ENCODE assay signal across 19 cellular contexts in genomic region chr11:78344114-78344513, GRCh38.
DNase-seq lines count a peak whose midpoint lies in the region; ATAC-seq, FAIRE-seq and TF ChIP-seq lines count a peak whose summit lies in the region.
"Had no signal": no experiment of that assay in that cellular context is flagged by ENCODE, and none has a peak within 500 bp of the region (broad histone marks: within the 10 kb centered on the region; RNA-seq: fewer than 3 reads in every experiment).

No MANE protein-coding gene starts in this region.

- H3K79me2 ChIP-seq in mammary epithelial cell (ENCODE audit: insufficient read depth, low read length) (no peaks in the 10 kb centered on the region), PC-3 (ENCODE audit: low read length) (no peaks in the 10 kb centered on the region; the same call in 1 of the 2 replicates)

- dilution Hi-C loops in mammary epithelial cell (cut with HindIII; ENCODE audit: low sequenced_read_pairs), result no loop called here

- in situ Hi-C loops in mammary epithelial cell (cut with MboI; ENCODE audit: low sequenced_read_pairs in 2 of 2), result no loop called here
- in situ Hi-C loops in GM13976 (cut with MboI; ENCODE audit: low sequenced_read_pairs, unreplicated experiment), result no loop called here

- H3F3A ChIP-seq in PC-3 (ENCODE audit: low read length, unreplicated experiment), result no peaks in the 10 kb centered on the region

- no peaks in the 10 kb centered on the region for H3K9me3 Mint-ChIP-seq in MCF 10A (ENCODE audit: unreplicated experiment)
- H3K9me3 Mint-ChIP-seq: GM23338 had no signal

- 100% methylated on average over 1 of the region's 1 CpG for WGBS in mammary epithelial cell (ENCODE audit: low coverage, missing lambda C conversion rate)

- no peak for TF ChIP-seq CTCF in mammary epithelial cell (conservative IDR thresholded peaks at IDR 0.05 in 1 of 2, IDR thresholded peaks at IDR 0.05 in 1 of 2; ENCODE audit: extremely low read depth in 1 of 2, insufficient read depth in 1 of 2, low read depth in 1 of 2, low read length in 2 of 2)
- no peak for TF ChIP-seq CTCF in MCF 10A (IDR thresholded peaks at IDR 0.05; ENCODE audit: unreplicated experiment)
- no peak for TF ChIP-seq CTCF in PC-3 (conservative IDR thresholded peaks at IDR 0.05; ENCODE audit: low read depth, low read length)
- TF ChIP-seq CTCF in bronchial epithelial cell (IDR thresholded peaks at IDR 0.05; ENCODE audit: insufficient read depth, low read length, severe bottlenecking), result no peak
- TF ChIP-seq CTCF in GM13976 (IDR thresholded peaks at IDR 0.05; ENCODE audit: borderline replicate concordance, control extremely low read depth, extremely low read depth, insufficient read depth, missing control alignments), result no peak

- H3K9ac ChIP-seq in mammary epithelial cell (ENCODE audit: insufficient read depth, low read length) (no peak overlapping the region), PC-3 (ENCODE audit: low read length) (no peak overlapping the region)

- CTCF ChIA-PET in mammary epithelial cell (lab: Charles Lee; ENCODE audit: low non-redundant PET) (no interaction called here), MCF 10A (lab: Yijun Ruan, JAX) (interaction anchor here (0.7 kb wide), 1 partner anchor 15 kb away, joined by 5 read pairs; no protein-coding TSS in a partner anchor), PC-3 (lab: Charles Lee) (interaction anchor here (1.4 kb wide), 1 partner anchor 116 kb away, joined by 4 read pairs; no protein-coding TSS in a partner anchor)

- H3K36me3 ChIP-seq in mammary epithelial cell (ENCODE audit: insufficient read depth, low read length) (no peaks in the 10 kb centered on the region), PC-3 (ENCODE audit: low read depth, low read length) (no peaks in the 10 kb centered on the region), bronchial epithelial cell (ENCODE audit: control insufficient read depth, insufficient read depth, low read length) (no peaks in the 10 kb centered on the region)

- no peaks in the 10 kb centered on the region for H3K36me3 Mint-ChIP-seq in MCF 10A (ENCODE audit: insufficient read depth, unreplicated experiment)

- H3K4me2 ChIP-seq in mammary epithelial cell (ENCODE audit: insufficient read depth, low read depth, low read length) (no peak overlapping the region), PC-3 (ENCODE audit: low read length) (no peak overlapping the region)
- H3K4me2 ChIP-seq: A549, GM23338, PC-9 had no signal

- DNase-seq in mammary epithelial cell, result no peak
- DNase-seq in MCF 10A (ENCODE audit: unreplicated experiment), result no peak
- DNase-seq in PC-3, result peak; percentile 22
- peak; percentile 13 for DNase-seq in bronchial epithelial cell (ENCODE audit: low read depth)
- DNase-seq in left ventricle myocardium superior, result no peak
- DNase-seq in GM13976 (ENCODE audit: low spot score), result no peak
- DNase-seq: COR-L47; NCI-H1436; NCI-H2107; NCI-H226; NCI-H526 treated with DMSO at 0.1 percent for 48 hours; NK-92 treated with Interleukin-12 subunit alpha and Interleukin-12 subunit beta, amount 100 ng/mL, for 24 hours had no signal

- H3K9me3 ChIP-seq in mammary epithelial cell (replicated peaks; ENCODE audit: insufficient read depth, low read length), result no peaks in the 10 kb centered on the region
- no peaks in the 10 kb centered on the region for H3K9me3 ChIP-seq in PC-3 (ENCODE audit: low read length)
- H3K9me3 ChIP-seq: A549 had no signal

- intact Hi-C loops in mammary epithelial cell (cut with micrococcal nuclease), result no loop called here
- intact Hi-C loops in MCF 10A (cut with micrococcal nuclease), result no loop called here
- intact Hi-C loops in PC-3 (cut with micrococcal nuclease), result loop anchor here (1.0 to 10.0 kb wide), 3 partner anchors 21 to 109 kb away; partner anchors contain the start of gene GAB2
- intact Hi-C loops in left ventricle myocardium superior (cut with micrococcal nuclease), result no loop called here

- POLR2A ChIA-PET in MCF 10A (lab: Yijun Ruan, JAX), result no interaction called here
- POLR2A ChIA-PET in PC-3 (lab: Charles Lee; ENCODE audit: unreplicated experiment), result interaction anchor here (0.5 kb wide), 1 partner anchor 41 kb away, joined by 3 read pairs; no protein-coding TSS in a partner anchor

- no peak overlapping the region for H3K27ac Mint-ChIP-seq in MCF 10A (ENCODE audit: low read depth, unreplicated experiment)
- H3K27ac Mint-ChIP-seq: GM23338 had no signal

- H4K20me1 ChIP-seq in mammary epithelial cell (ENCODE audit: insufficient read depth, low read length) (no peaks in the 10 kb centered on the region), PC-3 (ENCODE audit: low read length) (no peaks in the 10 kb centered on the region)

- H3K4me1 Mint-ChIP-seq in MCF 10A (ENCODE audit: insufficient read depth, unreplicated experiment), result peaks cover 11% of the 10 kb centered on the region

- BruUV-seq in mammary epithelial cell (replicated peaks; lab: Mats Ljungman, UMichigan) (no TSS peak), MCF 10A (replicated peaks; lab: Mats Ljungman, UMichigan) (no TSS peak), PC-3 (replicated peaks; lab: Mats Ljungman, UMichigan) (no TSS peak)

- no peak overlapping the region for H3K4me3 Mint-ChIP-seq in MCF 10A (ENCODE audit: unreplicated experiment)
- H3K4me3 Mint-ChIP-seq: CD14-positive monocyte, GM23338 had no signal

- H3K4me3 ChIP-seq in mammary epithelial cell (replicated peaks in 1 of 3; ENCODE audit: insufficient read depth in 1 of 3, low read depth in 2 of 3, low read length in 3 of 3), result no peak overlapping the region
- no peak overlapping the region for H3K4me3 ChIP-seq in PC-3 (ENCODE audit: low read length)
- no peak overlapping the region for H3K4me3 ChIP-seq in bronchial epithelial cell (ENCODE audit: low read depth, low read length)
- H3K4me3 ChIP-seq: A549, GM23338, PC-9, SK-N-MC had no signal

- peak overlapping the region; percentile 44 for H2AFZ ChIP-seq in mammary epithelial cell (ENCODE audit: low read depth, low read length)
- no peak overlapping the region for H2AFZ ChIP-seq in PC-3 (ENCODE audit: low read length)
- H2AFZ ChIP-seq: GM23338, PC-9 had no signal

- H3K4me1 ChIP-seq in mammary epithelial cell (ENCODE audit: insufficient read depth, low read length), result peaks cover 14% of the 10 kb centered on the region
- peaks cover 32% of the 10 kb centered on the region for H3K4me1 ChIP-seq in PC-3 (ENCODE audit: insufficient read depth, low read length)

- FAIRE-seq in bronchial epithelial cell (lab: Jason Lieb, UNC), result no peak
- FAIRE-seq: A549 had no signal

- H3K27ac ChIP-seq in mammary epithelial cell (ENCODE audit: insufficient read depth, low read depth, low read length), result no peak overlapping the region
- peak overlapping the region; percentile 24 for H3K27ac ChIP-seq in PC-3 (ENCODE audit: low read length)
- H3K27ac ChIP-seq in temporal lobe (ENCODE audit: low read depth, low read length), result peak overlapping the region; percentile 87
- H3K27ac ChIP-seq: A549, PC-9, SK-N-MC had no signal

- ATAC-seq in PC-3 (no peak), GM19395 (IDR thresholded peaks at IDR 0.05; ENCODE audit: unreplicated experiment) (no peak), left ventricle myocardium superior (no peak)
- ATAC-seq: A549, GM23338 had no signal

- H3K27me3 ChIP-seq in mammary epithelial cell (ENCODE audit: insufficient read depth, low read length) (no peaks in the 10 kb centered on the region), PC-3 (ENCODE audit: low read length) (no peaks in the 10 kb centered on the region), bronchial epithelial cell (ENCODE audit: control insufficient read depth, insufficient read depth, low read length) (peaks cover 2% of the 10 kb centered on the region)

- no peaks in the 10 kb centered on the region for H3K27me3 Mint-ChIP-seq in MCF 10A (ENCODE audit: insufficient read depth, unreplicated experiment)

- no peaks in the 10 kb centered on the region for H3K9me2 ChIP-seq in PC-3 (replicated peaks; ENCODE audit: low read length)

Comparison
In these comparisons a context has a peak if more than half of its experiments do, and no peak if none do; other contexts are left out.
1. DNase-seq: peak in PC-3 (single experiment) and bronchial epithelial cell (single experiment); none in mammary epithelial cell (single experiment), MCF 10A (single experiment), left ventricle myocardium superior (single experiment) and GM13976 (single experiment).